20 cellular contexts compared by ENCODE assay signal in genomic region chr9:102844754-102845153, GRCh38.
"Had no signal": no experiment of that assay in that cellular context is flagged by ENCODE, and none has a peak within 500 bp of the region (broad histone marks: within the 10 kb centered on the region; RNA-seq: fewer than 3 reads in every experiment).

No MANE protein-coding gene starts in this region.

- H3K36me3 Mint-ChIP-seq: mesothelial cell of epicardium; naive thymus-derived CD4-positive, alpha-beta T cell had no signal

- H3K4me1 Mint-ChIP-seq: immature natural killer cell; mesothelial cell of epicardium; naive thymus-derived CD4-positive, alpha-beta T cell had no signal

- H3K9me3 ChIP-seq: esophagus muscularis mucosa, gastroesophageal sphincter, left lung, lower lobe of right lung had no signal

- H3K27ac ChIP-seq: coronary artery, esophagus muscularis mucosa, foreskin keratinocyte, gastroesophageal sphincter, heart left ventricle, hepatocyte, left lung, lower lobe of right lung had no signal

- H3K4me3 Mint-ChIP-seq: immature natural killer cell; mesothelial cell of epicardium; naive thymus-derived CD4-positive, alpha-beta T cell had no signal

- H2AFZ ChIP-seq: hepatocyte had no signal

- H3K4me1 ChIP-seq: esophagus muscularis mucosa, foreskin keratinocyte, gastroesophageal sphincter, heart left ventricle, left lung, lower lobe of right lung had no signal

- H3K4me3 ChIP-seq: coronary artery, esophagus muscularis mucosa, gastroesophageal sphincter, heart left ventricle, hepatocyte, left lung, lower lobe of right lung had no signal

- H3K79me2 ChIP-seq: hepatocyte had no signal

- H3K27me3 Mint-ChIP-seq: naive thymus-derived CD4-positive, alpha-beta T cell had no signal

- H3K36me3 ChIP-seq: esophagus muscularis mucosa, gastroesophageal sphincter, heart left ventricle, left lung, lower lobe of right lung had no signal

- DNase-seq: dermis blood vessel endothelial cell; effector CD4-positive, alpha-beta T cell; effector memory CD4-positive, alpha-beta T cell; foreskin keratinocyte; heart left ventricle; hypothalamus; immature natural killer cell; islet precursor cell; kidney; kidney glomerular epithelial cell; left lung; left ventricle myocardium superior; lower lobe of right lung; mesenchymal stem cell; naive thymus-derived CD4-positive, alpha-beta T cell had no signal

- H3K4me2 ChIP-seq: hepatocyte had no signal

- H3K27me3 ChIP-seq: esophagus muscularis mucosa, foreskin keratinocyte, gastroesophageal sphincter, heart left ventricle, hepatocyte, left lung had no signal

- H3K27ac Mint-ChIP-seq: immature natural killer cell; mesothelial cell of epicardium; naive thymus-derived CD4-positive, alpha-beta T cell had no signal

- ATAC-seq: foreskin keratinocyte; gastroesophageal sphincter; heart left ventricle; left lung; left ventricle myocardium superior; lower lobe of right lung; naive thymus-derived CD4-positive, alpha-beta T cell had no signal
